In the genomic region with DNA sequence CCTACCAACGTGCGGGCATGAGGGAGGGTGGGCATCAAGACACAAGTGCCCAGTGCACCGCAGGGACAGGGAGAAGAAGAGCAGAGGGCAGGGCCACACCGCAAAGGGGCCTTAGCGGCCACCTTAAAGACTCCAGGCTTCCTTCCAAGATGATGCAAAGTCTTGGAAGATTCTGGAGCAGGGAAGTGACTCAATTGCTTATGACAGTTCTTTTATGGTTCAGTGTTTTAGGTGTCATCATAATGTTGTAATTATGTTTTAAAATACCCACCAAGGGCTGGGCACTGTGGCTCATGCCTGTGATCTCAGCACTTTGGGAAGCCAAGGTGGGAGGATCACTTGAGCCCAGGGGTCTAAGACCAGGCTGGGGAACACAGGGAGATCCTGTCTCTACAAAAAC, we compare ENCODE assay signal across 10 cellular contexts. TPM values are rescaled to one million over a fixed set of nuclear protein-coding genes. Genes with fewer than 3 reads are reported as not detected.
DNase-seq lines count a peak whose midpoint lies in the region; ATAC-seq and TF ChIP-seq lines count a peak whose summit lies in the region.
"Had no signal": no experiment of that assay in that cellular context is flagged by ENCODE, and none has a peak within 500 bp of the region (broad histone marks: within the 10 kb centered on the region; RNA-seq: fewer than 3 reads in every experiment).

No MANE protein-coding gene starts in this region.

- peak overlapping the region; percentile 16 for H4K91ac ChIP-seq in trophoblast cell (ENCODE audit: low read depth, low read length)

- TF ChIP-seq CTCF in RWPE1 (conservative IDR thresholded peaks at IDR 0.05; ENCODE audit: low read depth): no peak

- H2BK12ac ChIP-seq in trophoblast cell (ENCODE audit: low read length): peak overlapping the region; percentile 41

- H2BK120ac ChIP-seq in trophoblast cell (ENCODE audit: insufficient read depth, low read length, poor library complexity): no peak overlapping the region

- H3K79me1 ChIP-seq in trophoblast cell (ENCODE audit: low read length): peaks cover 30% of the 10 kb centered on the region

- no peak overlapping the region for H3K4ac ChIP-seq in trophoblast cell (ENCODE audit: low read depth, low read length)

- no peak for ATAC-seq in activated CD8-positive, alpha-beta memory T cell treated with anti-CD3 and anti-CD28 coated beads, Interleukin-2, amount 10 ng/mL, durations not matched to agents 7 days and 5 days

- H3K9me3 ChIP-seq in effector memory CD4-positive, alpha-beta T cell (ENCODE audit: control insufficient read depth, low read length): no peaks in the 10 kb centered on the region
- no peaks in the 10 kb centered on the region for H3K9me3 ChIP-seq in trophoblast cell (ENCODE audit: insufficient read depth, low read depth, low read length)
- H3K9me3 ChIP-seq: right lobe of liver had no signal

- H3K27ac Mint-ChIP-seq in activated CD8-positive, alpha-beta memory T cell treated with anti-CD3 and anti-CD28 coated beads, Interleukin-2, amount 10 ng/mL, durations not matched to agents 7 days and 5 days: peak overlapping the region; percentile 90

- H3K4me2 ChIP-seq in trophoblast cell (ENCODE audit: low read length): no peak overlapping the region

- H3K4me1 Mint-ChIP-seq in activated CD8-positive, alpha-beta memory T cell treated with anti-CD3 and anti-CD28 coated beads, Interleukin-2, amount 10 ng/mL, durations not matched to agents 7 days and 5 days: peaks cover 27% of the 10 kb centered on the region

- H3K79me2 ChIP-seq in trophoblast cell (ENCODE audit: control insufficient read depth, insufficient read depth, low read length, poor library complexity): peaks cover 4% of the 10 kb centered on the region

- CTCF ChIA-PET in activated CD8-positive, alpha-beta memory T cell treated with anti-CD3 and anti-CD28 coated beads, Interleukin-2, amount 10 ng/mL, durations not matched to agents 7 days and 5 days (lab: Charles Lee): interaction anchor here (1.2 to 1.5 kb wide), 2 partner anchors 36 to 56 kb away, joined by 3 to 6 read pairs; partner anchors contain the start of gene ANKRD39
- CTCF ChIA-PET in RWPE1 (lab: Yijun Ruan, JAX): no interaction called here

- H3K4me3 Mint-ChIP-seq in activated CD8-positive, alpha-beta memory T cell treated with anti-CD3 and anti-CD28 coated beads, Interleukin-2, amount 10 ng/mL, durations not matched to agents 7 days and 5 days: peak overlapping the region; percentile 59

- peak overlapping the region; percentile 44 for H3K4me3 ChIP-seq in effector memory CD4-positive, alpha-beta T cell (ENCODE audit: insufficient read depth, low read depth, low read length, poor library complexity, severe bottlenecking)
- no peak overlapping the region for H3K4me3 ChIP-seq in trophoblast cell (ENCODE audit: low read depth, low read length)
- H3K4me3 ChIP-seq: right lobe of liver had no signal

- H3K27ac ChIP-seq in RWPE1 (peak overlapping the region; percentile 41), trophoblast cell (ENCODE audit: low read depth, low read length) (no peak overlapping the region)
- peak overlapping the region; percentile 50 for H3K27ac ChIP-seq in effector memory CD4-positive, alpha-beta T cell (ENCODE audit: insufficient read depth, low read length, poor library complexity, severe bottlenecking)
- H3K27ac ChIP-seq: right lobe of liver had no signal

- no peak overlapping the region for H2BK5ac ChIP-seq in trophoblast cell (ENCODE audit: low read depth, low read length, poor library complexity)

- H3K36me3 Mint-ChIP-seq in activated CD8-positive, alpha-beta memory T cell treated with anti-CD3 and anti-CD28 coated beads, Interleukin-2, amount 10 ng/mL, durations not matched to agents 7 days and 5 days: peaks cover 19% of the 10 kb centered on the region

- peak overlapping the region; percentile 60 for H2AK5ac ChIP-seq in trophoblast cell (ENCODE audit: low read length)

- no peaks in the 10 kb centered on the region for H3K27me3 ChIP-seq in effector memory CD4-positive, alpha-beta T cell (replicated peaks; ENCODE audit: control insufficient read depth, insufficient read depth, low read length, poor library complexity, severe bottlenecking)
- no peaks in the 10 kb centered on the region for H3K27me3 ChIP-seq in trophoblast cell (ENCODE audit: insufficient read depth, low read length)
- H3K27me3 ChIP-seq: right lobe of liver had no signal

- no peak overlapping the region for H3K9ac ChIP-seq in trophoblast cell (ENCODE audit: low read length)

- H4K12ac ChIP-seq in trophoblast cell (ENCODE audit: low read depth, low read length): no peak overlapping the region

- POLR2A ChIA-PET in RWPE1 (lab: Yijun Ruan, JAX; ENCODE audit: low non-redundant PET): no interaction called here

- DNase-seq in activated CD8-positive, alpha-beta memory T cell treated with anti-CD3 and anti-CD28 coated beads, Interleukin-2, amount 10 ng/mL, durations not matched to agents 7 days and 5 days: no peak
- DNase-seq in activated CD8-positive, alpha-beta memory T cell treated with anti-CD3 and anti-CD28 coated beads, Interleukin-2, amount 50 U/mL, for 48 hours: no peak
- DNase-seq in RWPE1 (ENCODE audit: low spot score) (no peak), trophoblast cell (no peak), islet precursor cell (no peak), NCI-H82 treated with DMSO at 0.1 percent for 48 hours (lab: John Stamatoyannopoulos, UW; ENCODE audit: unreplicated experiment) (no peak)
- no peak for DNase-seq in effector memory CD4-positive, alpha-beta T cell
- no peak for DNase-seq in stimulated activated CD4-positive, alpha-beta T cell treated with anti-CD3 and anti-CD28 coated beads, Interleukin-15, amount 100 ng/mL, for 24 hours
- DNase-seq: KBM-7, right lobe of liver had no signal

- H3K36me3 ChIP-seq in effector memory CD4-positive, alpha-beta T cell (ENCODE audit: control insufficient read depth, insufficient read depth, low read length): no peaks in the 10 kb centered on the region
- no peaks in the 10 kb centered on the region for H3K36me3 ChIP-seq in trophoblast cell (ENCODE audit: control insufficient read depth in 1 of 2, insufficient read depth in 2 of 2, low read length in 2 of 2)
- H3K36me3 ChIP-seq: right lobe of liver had no signal

- peaks cover 47% of the 10 kb centered on the region for H3K4me1 ChIP-seq in effector memory CD4-positive, alpha-beta T cell (ENCODE audit: control insufficient read depth, insufficient read depth, low read length, poor library complexity, severe bottlenecking)
- H3K4me1 ChIP-seq in trophoblast cell (ENCODE audit: control insufficient read depth in 1 of 2, insufficient read depth in 2 of 2, low read length in 2 of 2): peaks cover 37 to 38% of the 10 kb centered on the region in 2 experiments
- H3K4me1 ChIP-seq: right lobe of liver had no signal

- no peak overlapping the region for H3K14ac ChIP-seq in trophoblast cell (ENCODE audit: low read length)

- WGBS in trophoblast cell (ENCODE audit: extremely low coverage, insufficient coverage, insufficient read length): no CpG with 5 or more reads among the region's 5 CpGs

- no peak overlapping the region for H3K23ac ChIP-seq in trophoblast cell (ENCODE audit: low read length)

- no peak overlapping the region for H3K18ac ChIP-seq in trophoblast cell (ENCODE audit: low read length)

- peaks cover 16% of the 10 kb centered on the region for H3K9me3 Mint-ChIP-seq in activated CD8-positive, alpha-beta memory T cell treated with anti-CD3 and anti-CD28 coated beads, Interleukin-2, amount 10 ng/mL, durations not matched to agents 7 days and 5 days (ENCODE audit: low read depth)

- peaks cover 3% of the 10 kb centered on the region for H3K27me3 Mint-ChIP-seq in activated CD8-positive, alpha-beta memory T cell treated with anti-CD3 and anti-CD28 coated beads, Interleukin-2, amount 10 ng/mL, durations not matched to agents 7 days and 5 days

- H4K8ac ChIP-seq in trophoblast cell (ENCODE audit: low read depth, low read length): no peak overlapping the region

- H2AFZ ChIP-seq in trophoblast cell (ENCODE audit: insufficient read depth, low read length, poor library complexity): no peak overlapping the region

RNA-seq across cellular contexts. Expression of gene SEMA4C, which starts 44.5 kb away (rescaled TPM):
- total RNA-seq in activated CD8-positive, alpha-beta memory T cell treated with anti-CD3 and anti-CD28 coated beads, Interleukin-2, amount 10 ng/mL, durations not matched to agents 7 days and 5 days: 10 to 100 TPM in 1 of 2 experiments, 1 to 10 TPM in 1; 9.7 to 11.6 TPM
- 157 and 161 TPM in 2 replicates for polyA plus RNA-seq in trophoblast cell (2013)

RNA-seq across cellular contexts. Expression of gene ANKRD39, which starts 56.5 kb away (rescaled TPM):
- total RNA-seq in activated CD8-positive, alpha-beta memory T cell treated with anti-CD3 and anti-CD28 coated beads, Interleukin-2, amount 10 ng/mL, durations not matched to agents 7 days and 5 days: 10 to 100 TPM; 32.6 to 42.6 TPM
- 32.8 and 33.4 TPM in 2 replicates for polyA plus RNA-seq in trophoblast cell (2013)
